Comparison of ENCODE assay signal across 8 cellular contexts in genomic region chr17:81925860-81926450, GRCh38. TPM values are rescaled to one million over a fixed set of nuclear protein-coding genes. Genes with fewer than 3 reads are reported as not detected.
DNase-seq lines count a peak whose midpoint lies in the region; ATAC-seq and TF ChIP-seq lines count a peak whose summit lies in the region.

No MANE protein-coding gene starts in this region.

- H3K36me3 ChIP-seq in heart right ventricle (peaks cover 0 to 20% (median 10%) of the 10 kb centered on the region in 9 donors), brain microvascular endothelial cell (replicated peaks) (peaks cover 11% of the 10 kb centered on the region), mesodermal cell (ENCODE audit: control insufficient read depth, insufficient read depth, low read length) (peaks cover 16% of the 10 kb centered on the region), uterus (no peaks in the 10 kb centered on the region)

- H3K4me3 ChIP-seq in heart right ventricle (peak overlapping the region; percentile 82 to 97 (median 94)), brain microvascular endothelial cell (ENCODE audit: low read depth, low read length) (peak overlapping the region; percentile 79), mesodermal cell (ENCODE audit: extremely low read depth, insufficient read depth, low read length, poor library complexity, severe bottlenecking) (peak overlapping the region; percentile 74), uterus (peak overlapping the region; percentile 60 to 90)

- intact Hi-C loops in heart right ventricle (cut with DNase I) (no loop called here), Right ventricle myocardium inferior (cut with DNase I) (no loop called here), uterus (cut with DNase I; ENCODE audit: low total_unique reads) (no loop called here)

- DNase-seq in heart right ventricle (no peak), Right ventricle myocardium inferior (ENCODE audit: missing footprints) (no peak), brain microvascular endothelial cell (no peak), uterus (no peak), HCEC 1CT (no peak), NCI-H774 (lab: John Stamatoyannopoulos, UW) (no peak)

- in situ Hi-C loops in brain microvascular endothelial cell (cut with HindIII; ENCODE audit: low pct_ligation_motif_present, low sequenced_read_pairs), result no loop called here

- 60 to 67% methylated on average over 10 of the region's 10 CpGs for WGBS in heart right ventricle, 2 donors
- WGBS in mesodermal cell (ENCODE audit: insufficient coverage in 2 of 2), 2 experiments, result 50 to 67% methylated on average over 7 to 9 of the region's 10 CpGs

- ATAC-seq in heart right ventricle, result no peak
- no peak for ATAC-seq in Right ventricle myocardium inferior
- no peak for ATAC-seq in HG03097 (IDR thresholded peaks at IDR 0.05; ENCODE audit: low FRiP score, unreplicated experiment)

- H3K27ac ChIP-seq in heart right ventricle, result peak overlapping the region in 9 of 10 donors; percentile 93 to 98 (median 96)
- H3K27ac ChIP-seq in brain microvascular endothelial cell, result peak overlapping the region; percentile 90
- peak overlapping the region; percentile 99 for H3K27ac ChIP-seq in mesodermal cell (ENCODE audit: low read depth, low read length, severe bottlenecking)
- peak overlapping the region; percentile 88 to 93 for H3K27ac ChIP-seq in uterus

- TF ChIP-seq CTCF in heart right ventricle (IDR thresholded peaks at IDR 0.05) (no peak), brain microvascular endothelial cell (IDR thresholded peaks at IDR 0.05; ENCODE audit: low read depth, low read length, missing control alignments) (no peak), uterus (IDR thresholded peaks at IDR 0.05) (no peak)

- no peaks in the 10 kb centered on the region for H3K9me3 ChIP-seq in heart right ventricle
- no peaks in the 10 kb centered on the region for H3K9me3 ChIP-seq in mesodermal cell (ENCODE audit: control insufficient read depth, low read length)
- H3K9me3 ChIP-seq in uterus, result no peaks in the 10 kb centered on the region

- peaks cover 29 to 69% (median 53%) of the 10 kb centered on the region in 9 donors for H3K4me1 ChIP-seq in heart right ventricle
- peaks cover 27% of the 10 kb centered on the region for H3K4me1 ChIP-seq in mesodermal cell (ENCODE audit: control insufficient read depth, insufficient read depth, low read length, poor library complexity, severe bottlenecking)
- H3K4me1 ChIP-seq in uterus, result peaks cover 4 to 30% of the 10 kb centered on the region in 2 donors

- no peak for TF ChIP-seq POLR2A in uterus (IDR thresholded peaks at IDR 0.05)

- H3K27me3 ChIP-seq in heart right ventricle (peaks cover 0 to 26% (median 0%) of the 10 kb centered on the region in 7 donors), brain microvascular endothelial cell (replicated peaks) (no peaks in the 10 kb centered on the region), uterus (no peaks in the 10 kb centered on the region)

RNA-seq across cellular contexts. Expression of gene MAFG, which starts 1.6 kb away (rescaled TPM):
- total RNA-seq in heart right ventricle (10 to 100 TPM; 10.8 to 30.9 (median 16.3) TPM), Right ventricle myocardium inferior (26.2 TPM), uterus (10 to 100 TPM in 3 of 4 donors, 1 to 10 TPM in 1; 9.7 to 23.1 (median 12.7) TPM)
- polyA plus RNA-seq in heart right ventricle, result 10 to 100 TPM; 10.5 to 10.6 TPM
- polyA plus RNA-seq in mesodermal cell (2013, experiment 1 of 2), result 20.2 TPM
- polyA plus RNA-seq in mesodermal cell (2013, experiment 2 of 2), result 16.7 TPM

RNA-seq across cellular contexts. Expression of gene SIRT7, which starts 8.0 kb away (rescaled TPM):
- total RNA-seq in heart right ventricle, result 1 to 10 TPM; 4.4 to 9.3 (median 5.9) TPM
- polyA plus RNA-seq in heart right ventricle, result 10 to 100 TPM; 14.5 to 15.7 TPM
- total RNA-seq in Right ventricle myocardium inferior, result 6.2 TPM
- 10.3 TPM for polyA plus RNA-seq in mesodermal cell (2013, experiment 1 of 2)
- polyA plus RNA-seq in mesodermal cell (2013, experiment 2 of 2), result 8.3 TPM
- 10 to 100 TPM in 3 of 4 donors, under 1 TPM in 1; 0.77 to 87.1 (median 14.6) TPM for total RNA-seq in uterus

RNA-seq across cellular contexts. Expression of gene PYCR1, which starts 11.1 kb away (rescaled TPM):
- total RNA-seq in heart right ventricle (1 to 10 TPM; 2.8 to 7.4 (median 3.8) TPM), Right ventricle myocardium inferior (6.2 TPM), uterus (10 to 100 TPM in 2 of 4 donors, 1 to 10 TPM in 2; 4.2 to 81.5 (median 8.1) TPM)
- 10 to 100 TPM in 1 of 2 donors, 1 to 10 TPM in 1; 1.2 to 29.6 TPM for polyA plus RNA-seq in heart right ventricle
- 135 TPM for polyA plus RNA-seq in mesodermal cell (2013, experiment 1 of 2)
- polyA plus RNA-seq in mesodermal cell (2013, experiment 2 of 2), result 108 TPM

RNA-seq across cellular contexts. Expression of gene PCYT2, which starts 14.8 kb away (rescaled TPM):
- total RNA-seq in heart right ventricle (10 to 100 TPM; 29.5 to 54.7 (median 43.2) TPM), Right ventricle myocardium inferior (31.0 TPM), uterus (10 to 100 TPM in 3 of 4 donors, 1 to 10 TPM in 1; 4.1 to 27.7 (median 18.8) TPM)
- polyA plus RNA-seq in heart right ventricle, result 10 to 100 TPM; 54.4 to 64.1 TPM
- polyA plus RNA-seq in mesodermal cell (2013, experiment 1 of 2), result 41.1 TPM
- 36.6 TPM for polyA plus RNA-seq in mesodermal cell (2013, experiment 2 of 2)

RNA-seq across cellular contexts. Expression of gene MYADML2, which starts 21.1 kb away (rescaled TPM):
- total RNA-seq in heart right ventricle, result 1 to 10 TPM in 9 of 10 donors, under 1 TPM in 1; 0.92 to 8.6 (median 5.0) TPM
- polyA plus RNA-seq in heart right ventricle, result 1 to 10 TPM in 1 of 2 donors, under 1 TPM in 1; 0.26 to 4.3 TPM
- total RNA-seq in Right ventricle myocardium inferior, result 3.7 TPM
- not detected for polyA plus RNA-seq in mesodermal cell (2013, experiment 1 of 2)
- polyA plus RNA-seq in mesodermal cell (2013, experiment 2 of 2), result not detected
- total RNA-seq in uterus, result not detected
